1 cellular context compared by ENCODE assay signal in the genomic region with DNA sequence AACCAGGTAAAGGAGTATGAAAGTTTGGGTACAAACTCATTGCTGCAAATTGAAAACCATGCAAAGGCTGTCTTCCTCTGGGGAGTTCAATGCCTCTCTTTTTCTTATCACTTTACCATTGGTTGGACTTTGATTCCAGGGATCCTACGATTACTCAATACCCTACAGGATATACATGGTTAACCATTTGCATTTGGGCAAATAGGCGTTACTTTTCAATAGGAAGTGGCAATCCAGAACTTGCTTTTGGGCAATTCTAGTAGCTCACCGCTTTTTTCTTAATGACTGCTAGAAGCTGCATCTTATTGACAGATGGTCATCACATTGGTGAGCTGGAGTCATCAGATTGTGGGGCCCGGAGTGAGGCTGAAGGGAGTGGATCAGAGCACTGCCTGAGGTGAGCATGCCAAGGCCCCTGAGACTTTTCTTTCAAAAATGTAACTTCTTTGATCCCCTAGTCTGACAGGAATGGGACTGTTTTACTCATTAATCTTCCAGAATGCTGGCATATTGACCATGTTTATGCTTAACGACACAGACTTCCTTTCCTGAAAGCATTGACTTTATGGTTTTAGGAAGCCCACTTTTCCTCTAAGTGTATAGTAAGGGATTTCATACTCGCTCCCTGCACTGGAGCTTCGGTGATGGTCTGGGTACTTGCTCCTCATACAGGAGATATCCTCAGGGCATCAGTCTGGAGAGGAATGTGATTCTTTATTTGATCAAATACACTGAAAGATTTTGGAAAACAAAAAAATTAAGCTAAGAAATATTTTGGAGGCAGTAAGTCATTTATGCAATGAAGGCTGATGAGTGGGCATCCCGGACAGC.
TF ChIP-seq lines count a peak whose summit lies in the region.

A gene (plus strand): TSS at position 270 of the 831 bp plus-strand sequence. CDS start 13,039 bp downstream, outside the sequence.

TF ChIP-seq in HepG2, 621 proteins besides CTCF, POLR2A, EP300 and RAD21 (continued from another document and continues in another):
- TF ChIP-seq, protein P1, sequence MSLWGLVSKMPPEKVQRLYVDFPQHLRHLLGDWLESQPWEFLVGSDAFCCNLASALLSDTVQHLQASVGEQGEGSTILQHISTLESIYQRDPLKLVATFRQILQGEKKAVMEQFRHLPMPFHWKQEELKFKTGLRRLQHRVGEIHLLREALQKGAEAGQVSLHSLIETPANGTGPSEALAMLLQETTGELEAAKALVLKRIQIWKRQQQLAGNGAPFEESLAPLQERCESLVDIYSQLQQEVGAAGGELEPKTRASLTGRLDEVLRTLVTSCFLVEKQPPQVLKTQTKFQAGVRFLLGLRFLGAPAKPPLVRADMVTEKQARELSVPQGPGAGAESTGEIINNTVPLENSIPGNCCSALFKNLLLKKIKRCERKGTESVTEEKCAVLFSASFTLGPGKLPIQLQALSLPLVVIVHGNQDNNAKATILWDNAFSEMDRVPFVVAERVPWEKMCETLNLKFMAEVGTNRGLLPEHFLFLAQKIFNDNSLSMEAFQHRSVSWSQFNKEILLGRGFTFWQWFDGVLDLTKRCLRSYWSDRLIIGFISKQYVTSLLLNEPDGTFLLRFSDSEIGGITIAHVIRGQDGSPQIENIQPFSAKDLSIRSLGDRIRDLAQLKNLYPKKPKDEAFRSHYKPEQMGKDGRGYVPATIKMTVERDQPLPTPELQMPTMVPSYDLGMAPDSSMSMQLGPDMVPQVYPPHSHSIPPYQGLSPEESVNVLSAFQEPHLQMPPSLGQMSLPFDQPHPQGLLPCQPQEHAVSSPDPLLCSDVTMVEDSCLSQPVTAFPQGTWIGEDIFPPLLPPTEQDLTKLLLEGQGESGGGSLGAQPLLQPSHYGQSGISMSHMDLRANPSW (CRISPR knock-in tag; IDR thresholded peaks at IDR 0.05; ENCODE audit: borderline replicate concordance): no peak
- TF ChIP-seq ZNF572 (CRISPR knock-in tag; IDR thresholded peaks at IDR 0.05) (no peak), ZNF567 (CRISPR knock-in tag; IDR thresholded peaks at IDR 0.05; ENCODE audit: borderline replicate concordance) (no peak), ZNF549 (CRISPR knock-in tag; IDR thresholded peaks at IDR 0.05) (no peak), ZNF446 (CRISPR knock-in tag; IDR thresholded peaks at IDR 0.05) (no peak), ZBTB20 (CRISPR knock-in tag; IDR thresholded peaks at IDR 0.05; ENCODE audit: borderline replicate concordance, low read depth) (peak; percentile 79), ZZZ3 (CRISPR knock-in tag; IDR thresholded peaks at IDR 0.05; ENCODE audit: borderline replicate concordance) (no peak), SOX5 (CRISPR knock-in tag; IDR thresholded peaks at IDR 0.05; ENCODE audit: borderline replicate concordance) (peak; percentile 81), MXI1 (IDR thresholded peaks at IDR 0.05; ENCODE audit: borderline replicate concordance, low read depth, low read length) (no peak), ZNF775 (CRISPR knock-in tag; IDR thresholded peaks at IDR 0.05; ENCODE audit: borderline replicate concordance) (no peak), TCF7 (IDR thresholded peaks at IDR 0.05; ENCODE audit: low read depth) (peak; percentile 32; the same call in 1 of the 2 replicates), RNF2 (conservative IDR thresholded peaks at IDR 0.05; ENCODE audit: low read depth) (no peak), ATF7 (IDR thresholded peaks at IDR 0.05) (no peak), ATF7 (CRISPR knock-in tag; IDR thresholded peaks at IDR 0.05) (no peak), RFX5 (IDR thresholded peaks at IDR 0.05; ENCODE audit: low read depth, low read length) (no peak), ZNF773 (CRISPR knock-in tag; IDR thresholded peaks at IDR 0.05; ENCODE audit: borderline replicate concordance) (no peak), ZNF124 (CRISPR knock-in tag; IDR thresholded peaks at IDR 0.05) (0 out of 2 replicates have a peak, but pooled peaks have one; percentile 50), ZNF343 (CRISPR knock-in tag; IDR thresholded peaks at IDR 0.05) (no peak), EEA1 (CRISPR knock-in tag; IDR thresholded peaks at IDR 0.05; ENCODE audit: borderline replicate concordance) (no peak), YY1 (IDR thresholded peaks at IDR 0.05; ENCODE audit: insufficient read depth, insufficient replicate concordance, low read depth, low read length) (no peak), SRSF1 (optimal IDR thresholded peaks at IDR 0.05; ENCODE audit: low read depth, low read length) (no peak), ZNF496 (CRISPR knock-in tag; IDR thresholded peaks at IDR 0.05; ENCODE audit: insufficient replicate concordance) (no peak), YEATS2 (CRISPR knock-in tag; IDR thresholded peaks at IDR 0.05; ENCODE audit: borderline replicate concordance) (peak; percentile 53; the same call in 1 of the 2 replicates), ZNF644 (CRISPR knock-in tag; IDR thresholded peaks at IDR 0.05; ENCODE audit: low read depth) (peak; percentile 87), ZNF564 (CRISPR knock-in tag; IDR thresholded peaks at IDR 0.05) (no peak), ARNT (IDR thresholded peaks at IDR 0.05) (no peak), HDAC2 (CRISPR knock-in tag; IDR thresholded peaks at IDR 0.05) (peak; percentile 91), ERF (CRISPR knock-in tag; IDR thresholded peaks at IDR 0.05) (no peak; the same call in 1 of the 2 replicates), MTA1 (CRISPR knock-in tag; IDR thresholded peaks at IDR 0.05; ENCODE audit: borderline replicate concordance) (no peak), KMT2A (CRISPR knock-in tag; IDR thresholded peaks at IDR 0.05) (peak; percentile 59; the same call in 1 of the 2 replicates), SMARCE1 (IDR thresholded peaks at IDR 0.05; ENCODE audit: borderline replicate concordance) (no peak), MED8 (CRISPR knock-in tag; IDR thresholded peaks at IDR 0.05; ENCODE audit: insufficient replicate concordance) (no peak), ZNF615 (CRISPR knock-in tag; IDR thresholded peaks at IDR 0.05; ENCODE audit: borderline replicate concordance) (no peak), ZNF253 (CRISPR knock-in tag; IDR thresholded peaks at IDR 0.05; ENCODE audit: borderline replicate concordance) (no peak), MAFG (CRISPR knock-in tag; IDR thresholded peaks at IDR 0.05) (no peak), HHEX (CRISPR knock-in tag; IDR thresholded peaks at IDR 0.05) (peak; percentile 67), ARHGAP35 (CRISPR knock-in tag; IDR thresholded peaks at IDR 0.05; ENCODE audit: borderline replicate concordance) (no peak), ZNF563 (CRISPR knock-in tag; IDR thresholded peaks at IDR 0.05) (0 out of 2 replicates have a peak, but pooled peaks have one; percentile 14), ADNP (CRISPR knock-in tag; IDR thresholded peaks at IDR 0.05) (no peak), TEAD3 (CRISPR knock-in tag; optimal IDR thresholded peaks at IDR 0.05; ENCODE audit: borderline replicate concordance) (peak; percentile 46), SYNCRIP (IDR thresholded peaks at IDR 0.05; ENCODE audit: insufficient read depth, low read depth, low read length) (no peak), ZNF562 (CRISPR knock-in tag; IDR thresholded peaks at IDR 0.05; ENCODE audit: borderline replicate concordance) (no peak)
- TF ChIP-seq, protein P2, sequence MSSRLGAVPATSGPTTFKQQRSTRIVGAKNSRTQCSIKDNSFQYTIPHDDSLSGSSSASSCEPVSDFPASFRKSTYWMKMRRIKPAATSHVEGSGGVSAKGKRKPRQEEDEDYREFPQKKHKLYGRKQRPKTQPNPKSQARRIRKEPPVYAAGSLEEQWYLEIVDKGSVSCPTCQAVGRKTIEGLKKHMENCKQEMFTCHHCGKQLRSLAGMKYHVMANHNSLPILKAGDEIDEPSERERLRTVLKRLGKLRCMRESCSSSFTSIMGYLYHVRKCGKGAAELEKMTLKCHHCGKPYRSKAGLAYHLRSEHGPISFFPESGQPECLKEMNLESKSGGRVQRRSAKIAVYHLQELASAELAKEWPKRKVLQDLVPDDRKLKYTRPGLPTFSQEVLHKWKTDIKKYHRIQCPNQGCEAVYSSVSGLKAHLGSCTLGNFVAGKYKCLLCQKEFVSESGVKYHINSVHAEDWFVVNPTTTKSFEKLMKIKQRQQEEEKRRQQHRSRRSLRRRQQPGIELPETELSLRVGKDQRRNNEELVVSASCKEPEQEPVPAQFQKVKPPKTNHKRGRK (CRISPR knock-in tag; IDR thresholded peaks at IDR 0.05): no peak
- TF ChIP-seq, protein P3, sequence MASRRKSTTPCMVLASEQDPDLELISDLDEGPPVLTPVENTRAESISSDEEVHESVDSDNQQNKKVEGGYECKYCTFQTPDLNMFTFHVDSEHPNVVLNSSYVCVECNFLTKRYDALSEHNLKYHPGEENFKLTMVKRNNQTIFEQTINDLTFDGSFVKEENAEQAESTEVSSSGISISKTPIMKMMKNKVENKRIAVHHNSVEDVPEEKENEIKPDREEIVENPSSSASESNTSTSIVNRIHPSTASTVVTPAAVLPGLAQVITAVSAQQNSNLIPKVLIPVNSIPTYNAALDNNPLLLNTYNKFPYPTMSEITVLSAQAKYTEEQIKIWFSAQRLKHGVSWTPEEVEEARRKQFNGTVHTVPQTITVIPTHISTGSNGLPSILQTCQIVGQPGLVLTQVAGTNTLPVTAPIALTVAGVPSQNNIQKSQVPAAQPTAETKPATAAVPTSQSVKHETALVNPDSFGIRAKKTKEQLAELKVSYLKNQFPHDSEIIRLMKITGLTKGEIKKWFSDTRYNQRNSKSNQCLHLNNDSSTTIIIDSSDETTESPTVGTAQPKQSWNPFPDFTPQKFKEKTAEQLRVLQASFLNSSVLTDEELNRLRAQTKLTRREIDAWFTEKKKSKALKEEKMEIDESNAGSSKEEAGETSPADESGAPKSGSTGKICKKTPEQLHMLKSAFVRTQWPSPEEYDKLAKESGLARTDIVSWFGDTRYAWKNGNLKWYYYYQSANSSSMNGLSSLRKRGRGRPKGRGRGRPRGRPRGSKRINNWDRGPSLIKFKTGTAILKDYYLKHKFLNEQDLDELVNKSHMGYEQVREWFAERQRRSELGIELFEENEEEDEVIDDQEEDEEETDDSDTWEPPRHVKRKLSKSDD (CRISPR knock-in tag; IDR thresholded peaks at IDR 0.05; ENCODE audit: low read depth): no peak
- TF ChIP-seq, protein P4, sequence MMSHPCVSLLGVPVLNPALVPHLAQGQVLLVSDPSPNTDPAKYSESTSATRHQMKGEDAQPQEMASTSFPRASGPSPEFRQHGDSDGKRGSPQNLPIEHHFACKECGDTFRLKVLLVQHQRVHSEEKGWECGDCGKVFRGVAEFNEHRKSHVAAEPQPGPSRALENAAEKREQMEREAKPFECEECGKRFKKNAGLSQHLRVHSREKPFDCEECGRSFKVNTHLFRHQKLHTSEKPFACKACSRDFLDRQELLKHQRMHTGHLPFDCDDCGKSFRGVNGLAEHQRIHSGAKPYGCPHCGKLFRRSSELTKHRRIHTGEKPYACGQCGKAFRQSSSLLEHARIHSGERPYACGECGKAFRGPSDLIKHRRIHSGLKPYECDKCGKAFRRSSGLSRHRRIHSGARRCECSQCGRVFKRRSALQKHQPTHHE (CRISPR knock-in tag; IDR thresholded peaks at IDR 0.05; ENCODE audit: borderline replicate concordance): no peak
- TF ChIP-seq, protein P5, sequence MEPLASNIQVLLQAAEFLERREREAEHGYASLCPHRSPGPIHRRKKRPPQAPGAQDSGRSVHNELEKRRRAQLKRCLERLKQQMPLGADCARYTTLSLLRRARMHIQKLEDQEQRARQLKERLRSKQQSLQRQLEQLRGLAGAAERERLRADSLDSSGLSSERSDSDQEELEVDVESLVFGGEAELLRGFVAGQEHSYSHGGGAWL (CRISPR knock-in tag; IDR thresholded peaks at IDR 0.05): no peak
- TF ChIP-seq, protein P6, sequence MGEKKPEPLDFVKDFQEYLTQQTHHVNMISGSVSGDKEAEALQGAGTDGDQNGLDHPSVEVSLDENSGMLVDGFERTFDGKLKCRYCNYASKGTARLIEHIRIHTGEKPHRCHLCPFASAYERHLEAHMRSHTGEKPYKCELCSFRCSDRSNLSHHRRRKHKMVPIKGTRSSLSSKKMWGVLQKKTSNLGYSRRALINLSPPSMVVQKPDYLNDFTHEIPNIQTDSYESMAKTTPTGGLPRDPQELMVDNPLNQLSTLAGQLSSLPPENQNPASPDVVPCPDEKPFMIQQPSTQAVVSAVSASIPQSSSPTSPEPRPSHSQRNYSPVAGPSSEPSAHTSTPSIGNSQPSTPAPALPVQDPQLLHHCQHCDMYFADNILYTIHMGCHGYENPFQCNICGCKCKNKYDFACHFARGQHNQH (CRISPR knock-in tag; IDR thresholded peaks at IDR 0.05): peak; percentile 27; the same call in 1 of the 2 replicates
- TF ChIP-seq, protein P7, sequence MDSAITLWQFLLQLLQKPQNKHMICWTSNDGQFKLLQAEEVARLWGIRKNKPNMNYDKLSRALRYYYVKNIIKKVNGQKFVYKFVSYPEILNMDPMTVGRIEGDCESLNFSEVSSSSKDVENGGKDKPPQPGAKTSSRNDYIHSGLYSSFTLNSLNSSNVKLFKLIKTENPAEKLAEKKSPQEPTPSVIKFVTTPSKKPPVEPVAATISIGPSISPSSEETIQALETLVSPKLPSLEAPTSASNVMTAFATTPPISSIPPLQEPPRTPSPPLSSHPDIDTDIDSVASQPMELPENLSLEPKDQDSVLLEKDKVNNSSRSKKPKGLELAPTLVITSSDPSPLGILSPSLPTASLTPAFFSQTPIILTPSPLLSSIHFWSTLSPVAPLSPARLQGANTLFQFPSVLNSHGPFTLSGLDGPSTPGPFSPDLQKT (CRISPR knock-in tag; IDR thresholded peaks at IDR 0.05; ENCODE audit: borderline replicate concordance): no peak
- TF ChIP-seq, protein P8, sequence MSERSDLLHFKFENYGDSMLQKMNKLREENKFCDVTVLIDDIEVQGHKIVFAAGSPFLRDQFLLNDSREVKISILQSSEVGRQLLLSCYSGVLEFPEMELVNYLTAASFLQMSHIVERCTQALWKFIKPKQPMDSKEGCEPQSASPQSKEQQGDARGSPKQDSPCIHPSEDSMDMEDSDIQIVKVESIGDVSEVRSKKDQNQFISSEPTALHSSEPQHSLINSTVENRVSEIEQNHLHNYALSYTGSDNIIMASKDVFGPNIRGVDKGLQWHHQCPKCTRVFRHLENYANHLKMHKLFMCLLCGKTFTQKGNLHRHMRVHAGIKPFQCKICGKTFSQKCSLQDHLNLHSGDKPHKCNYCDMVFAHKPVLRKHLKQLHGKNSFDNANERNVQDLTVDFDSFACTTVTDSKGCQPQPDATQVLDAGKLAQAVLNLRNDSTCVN (CRISPR knock-in tag; IDR thresholded peaks at IDR 0.05; ENCODE audit: borderline replicate concordance): 0 out of 2 replicates have a peak, but pooled peaks have one; percentile 19
- TF ChIP-seq, protein P9, sequence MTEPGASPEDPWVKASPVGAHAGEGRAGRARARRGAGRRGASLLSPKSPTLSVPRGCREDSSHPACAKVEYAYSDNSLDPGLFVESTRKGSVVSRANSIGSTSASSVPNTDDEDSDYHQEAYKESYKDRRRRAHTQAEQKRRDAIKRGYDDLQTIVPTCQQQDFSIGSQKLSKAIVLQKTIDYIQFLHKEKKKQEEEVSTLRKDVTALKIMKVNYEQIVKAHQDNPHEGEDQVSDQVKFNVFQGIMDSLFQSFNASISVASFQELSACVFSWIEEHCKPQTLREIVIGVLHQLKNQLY (CRISPR knock-in tag; IDR thresholded peaks at IDR 0.05): peak; percentile 81
- TF ChIP-seq, protein P10, sequence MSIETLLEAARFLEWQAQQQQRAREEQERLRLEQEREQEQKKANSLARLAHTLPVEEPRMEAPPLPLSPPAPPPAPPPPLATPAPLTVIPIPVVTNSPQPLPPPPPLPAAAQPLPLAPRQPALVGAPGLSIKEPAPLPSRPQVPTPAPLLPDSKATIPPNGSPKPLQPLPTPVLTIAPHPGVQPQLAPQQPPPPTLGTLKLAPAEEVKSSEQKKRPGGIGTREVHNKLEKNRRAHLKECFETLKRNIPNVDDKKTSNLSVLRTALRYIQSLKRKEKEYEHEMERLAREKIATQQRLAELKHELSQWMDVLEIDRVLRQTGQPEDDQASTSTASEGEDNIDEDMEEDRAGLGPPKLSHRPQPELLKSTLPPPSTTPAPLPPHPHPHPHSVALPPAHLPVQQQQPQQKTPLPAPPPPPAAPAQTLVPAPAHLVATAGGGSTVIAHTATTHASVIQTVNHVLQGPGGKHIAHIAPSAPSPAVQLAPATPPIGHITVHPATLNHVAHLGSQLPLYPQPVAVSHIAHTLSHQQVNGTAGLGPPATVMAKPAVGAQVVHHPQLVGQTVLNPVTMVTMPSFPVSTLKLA (IDR thresholded peaks at IDR 0.05): no peak
